In genomic region chr2:128584296-128584900, GRCh38 we compare ENCODE assay signal across 19 cellular contexts.
DNase-seq lines count a peak whose midpoint lies in the region; ATAC-seq and TF ChIP-seq lines count a peak whose summit lies in the region.
"Had no signal": no experiment of that assay in that cellular context is flagged by ENCODE, and none has a peak within 500 bp of the region (broad histone marks: within the 10 kb centered on the region; RNA-seq: fewer than 3 reads in every experiment).

No MANE protein-coding gene starts in this region.

- no peak for TF ChIP-seq CTCF in brain microvascular endothelial cell (IDR thresholded peaks at IDR 0.05; ENCODE audit: low read depth, low read length, missing control alignments)
- TF ChIP-seq CTCF in fibroblast of villous mesenchyme (IDR thresholded peaks at IDR 0.05; ENCODE audit: insufficient read depth, low read depth, low read length), result no peak
- no peak for TF ChIP-seq CTCF in upper lobe of left lung (IDR thresholded peaks at IDR 0.05)

- in situ Hi-C loops in brain microvascular endothelial cell (cut with HindIII; ENCODE audit: low pct_ligation_motif_present, low sequenced_read_pairs), result no loop called here

- H3K4me1 ChIP-seq in upper lobe of left lung, result no peaks in the 10 kb centered on the region
- H3K4me1 ChIP-seq: colonic mucosa had no signal

- ATAC-seq in upper lobe of left lung (ENCODE audit: low FRiP score in 2 of 2) (peak in 1 of 2 donors; percentile 72), GM21576 (IDR thresholded peaks at IDR 0.05; ENCODE audit: unreplicated experiment) (no peak), GM19452 (IDR thresholded peaks at IDR 0.05; ENCODE audit: unreplicated experiment) (no peak)
- ATAC-seq: GM12878, left colon had no signal

- H3K36me3 ChIP-seq in brain microvascular endothelial cell (replicated peaks) (no peaks in the 10 kb centered on the region), upper lobe of left lung (no peaks in the 10 kb centered on the region)
- H3K36me3 ChIP-seq: colonic mucosa, thoracic aorta had no signal

- H3K9me3 ChIP-seq in upper lobe of left lung, result no peaks in the 10 kb centered on the region
- H3K9me3 ChIP-seq: colonic mucosa had no signal

- 34 to 41% methylated on average over 9 of the region's 9 CpGs for WGBS in upper lobe of left lung, 2 donors

- DNase-seq in GM04503 (ENCODE audit: low read depth) (peak; percentile 85), brain microvascular endothelial cell (peak; percentile 72), fibroblast of villous mesenchyme (ENCODE audit: low read depth) (peak; percentile 51), upper lobe of left lung (no peak), DMS53 treated with DMSO at 0.1 percent for 48 hours (lab: John Stamatoyannopoulos, UW; ENCODE audit: unreplicated experiment) (no peak)
- DNase-seq in stimulated activated CD4-positive, alpha-beta T cell treated with anti-CD3 and anti-CD28 coated beads, Interleukin-2, amount 100 ng/mL, for 48 hours, result no peak
- DNase-seq: activated B cell treated with CpG ODN at 0.5 μM for 24 hours; activated CD8-positive, alpha-beta memory T cell treated with anti-CD3 and anti-CD28 coated beads for 24 hours; CD4-positive, alpha-beta T cell; colonic mucosa; H7; left colon; NCI-H146; NCI-H446 treated with DMSO at 0.1 percent for 48 hours; occipital lobe had no signal

- no peaks in the 10 kb centered on the region for H3K27me3 ChIP-seq in brain microvascular endothelial cell (replicated peaks)
- H3K27me3 ChIP-seq in upper lobe of left lung, result no peaks in the 10 kb centered on the region
- H3K27me3 ChIP-seq: colonic mucosa had no signal

- no peak for TF ChIP-seq POLR2A in upper lobe of left lung (IDR thresholded peaks at IDR 0.05)

- H3K27ac ChIP-seq in brain microvascular endothelial cell, result peak overlapping the region; percentile 65
- H3K27ac ChIP-seq in upper lobe of left lung, result no peak overlapping the region
- H3K27ac ChIP-seq: colonic mucosa, thoracic aorta had no signal

- TF ChIP-seq EP300 in upper lobe of left lung (IDR thresholded peaks at IDR 0.05), result peak in 3 of 4 donors; percentile 37 to 84 (median 44)

- no peak overlapping the region for H3K4me3 ChIP-seq in brain microvascular endothelial cell (ENCODE audit: low read depth, low read length)
- H3K4me3 ChIP-seq in fibroblast of villous mesenchyme (ENCODE audit: low read depth, low read length), result no peak overlapping the region
- H3K4me3 ChIP-seq in upper lobe of left lung, result no peak overlapping the region
- H3K4me3 ChIP-seq: colonic mucosa, GM12878, thoracic aorta had no signal

Comparison
In these comparisons a context has a peak if more than half of its experiments do, and no peak if none do; other contexts are left out.
1. DNase-seq: peak in GM04503 (single experiment), brain microvascular endothelial cell (single experiment) and fibroblast of villous mesenchyme (single experiment); none in upper lobe of left lung (0 of 2), DMS53 treated with DMSO at 0.1 percent for 48 hours (single experiment) and stimulated activated CD4-positive, alpha-beta T cell treated with anti-CD3 and anti-CD28 coated beads, Interleukin-2, amount 100 ng/mL, for 48 hours (0 of 2).